In the genomic region with DNA sequence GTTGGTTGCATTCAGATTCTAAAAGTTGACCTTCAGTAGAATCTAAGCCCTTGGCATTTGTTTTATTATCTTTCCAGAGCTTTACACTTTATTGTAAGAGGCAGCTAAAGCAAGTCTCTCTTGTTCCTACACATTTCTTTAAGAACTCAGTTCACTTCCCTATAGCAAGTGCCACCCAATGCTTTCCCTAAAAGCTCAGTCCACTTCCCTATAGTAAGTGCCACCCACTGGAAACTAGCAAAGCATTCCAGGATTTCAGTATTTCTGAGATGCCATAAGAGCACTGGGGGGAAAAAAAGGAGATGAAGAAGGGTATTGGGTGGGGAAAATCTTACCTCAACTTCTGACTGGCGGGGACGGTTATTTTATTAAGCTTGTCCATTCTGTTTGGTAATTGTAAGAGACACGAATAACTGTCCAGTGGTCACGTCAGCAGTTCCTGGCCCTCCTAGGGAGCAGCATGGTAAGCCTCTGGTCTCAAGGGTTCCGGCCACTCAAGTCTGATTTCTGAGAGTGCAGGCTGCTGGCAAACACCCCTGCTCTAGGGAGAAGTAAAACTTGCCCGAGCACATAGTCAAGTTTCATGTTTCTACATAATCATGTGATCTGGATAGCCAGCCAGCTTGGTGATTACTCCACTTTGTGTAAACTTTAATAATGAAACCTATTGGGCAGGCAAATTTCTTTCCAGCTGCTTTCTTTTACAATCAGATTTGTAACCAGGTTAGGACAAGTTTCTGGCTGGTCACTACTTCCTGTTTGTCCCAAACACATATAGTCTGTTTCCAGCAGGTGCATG, we compare ENCODE assay signal across 9 cellular contexts. TPM values are rescaled to one million over a fixed set of nuclear protein-coding genes. Genes with fewer than 3 reads are reported as not detected.
DNase-seq lines count a peak whose midpoint lies in the region; ATAC-seq and TF ChIP-seq lines count a peak whose summit lies in the region.
"Had no signal": no experiment of that assay in that cellular context is flagged by ENCODE, and none has a peak within 500 bp of the region (broad histone marks: within the 10 kb centered on the region; RNA-seq: fewer than 3 reads in every experiment).

Gene BLNK (minus strand): TSS at position 553 of the 799 bp plus-strand sequence. CDS start 171 bp downstream, at position 382.

- no peaks in the 10 kb centered on the region for H3K27me3 ChIP-seq in DOHH2 (ENCODE audit: control insufficient read depth, low read length)
- no peaks in the 10 kb centered on the region for H3K27me3 ChIP-seq in colonic mucosa

- H3K27me3 Mint-ChIP-seq in nephron (ENCODE audit: low read depth), result no peaks in the 10 kb centered on the region
- H3K27me3 Mint-ChIP-seq in activated CD4-positive, alpha-beta memory T cell treated with anti-CD3 and anti-CD28 coated beads, Interleukin-2, amount 10 ng/mL, durations not matched to agents 7 days and 5 days, result peaks cover 24% of the 10 kb centered on the region
- H3K27me3 Mint-ChIP-seq in activated T-cell treated with anti-CD3 and anti-CD28 coated beads, Interleukin-2, amount 50 U/mL, for 24 hours, result peaks cover 14% of the 10 kb centered on the region

- intact Hi-C loops in colonic mucosa (cut with DNase I), result no loop called here

- H3K9me3 Mint-ChIP-seq in nephron, result no peaks in the 10 kb centered on the region
- H3K9me3 Mint-ChIP-seq in activated CD4-positive, alpha-beta memory T cell treated with anti-CD3 and anti-CD28 coated beads, Interleukin-2, amount 10 ng/mL, durations not matched to agents 7 days and 5 days, result no peaks in the 10 kb centered on the region
- H3K9me3 Mint-ChIP-seq in activated T-cell treated with anti-CD3 and anti-CD28 coated beads, Interleukin-2, amount 50 U/mL, for 24 hours, result no peaks in the 10 kb centered on the region

- H4K20me1 ChIP-seq in DOHH2 (ENCODE audit: control insufficient read depth, insufficient read depth, low read depth, low read length), result peaks cover 8% of the 10 kb centered on the region; the same call in 1 of the 2 replicates

- peak within 1 kb of the TSS; percentile 85 for H3K4me2 ChIP-seq in DOHH2 (ENCODE audit: low read length)

- H3K4me3 Mint-ChIP-seq in nephron, result peak within 1 kb of the TSS; percentile 81 to 85 (median 82)
- H3K4me3 Mint-ChIP-seq in activated CD4-positive, alpha-beta memory T cell treated with anti-CD3 and anti-CD28 coated beads, Interleukin-2, amount 10 ng/mL, durations not matched to agents 7 days and 5 days, result no peak within 1 kb of the TSS
- H3K4me3 Mint-ChIP-seq in activated T-cell treated with anti-CD3 and anti-CD28 coated beads, Interleukin-2, amount 50 U/mL, for 24 hours, result no peak within 1 kb of the TSS

- no peaks in the 10 kb centered on the region for H3K9me2 ChIP-seq in DOHH2 (replicated peaks; ENCODE audit: control insufficient read depth, low read length)

- H3K36me3 ChIP-seq in DOHH2 (ENCODE audit: control insufficient read depth, low read length) (peaks cover 70% of the 10 kb centered on the region), colonic mucosa (no peaks in the 10 kb centered on the region)

- DNase-seq in colonic mucosa, result peak; percentile 80
- DNase-seq in activated CD4-positive, alpha-beta memory T cell treated with anti-CD3 and anti-CD28 coated beads, Interleukin-2, amount 10 ng/mL, durations not matched to agents 7 days and 5 days, result no peak
- no peak for DNase-seq in activated CD4-positive, CD25-positive, alpha-beta regulatory T cell treated with anti-CD3 and anti-CD28 coated beads, Interleukin-2, amount 50 U/mL, for 72 hours
- DNase-seq in activated T-cell treated with anti-CD3 and anti-CD28 coated beads, Interleukin-2, amount 50 U/mL, for 24 hours, result no peak

- H3K4me3 ChIP-seq in DOHH2 (ENCODE audit: low read length) (peak within 1 kb of the TSS; percentile 82), colonic mucosa (peak within 1 kb of the TSS; percentile 12)

- no peak for TF ChIP-seq CTCF in DOHH2 (IDR thresholded peaks at IDR 0.05; ENCODE audit: low read depth, low read length, poor library complexity, severe bottlenecking)
- no peak for TF ChIP-seq CTCF in colonic mucosa (IDR thresholded peaks at IDR 0.05)
- TF ChIP-seq CTCF in nephron (IDR thresholded peaks at IDR 0.05; ENCODE audit: unreplicated experiment in 3 of 3), result no peak

- no peaks in the 10 kb centered on the region for H3K9me3 ChIP-seq in DOHH2 (ENCODE audit: control insufficient read depth, insufficient read depth, low read length)
- H3K9me3 ChIP-seq in colonic mucosa, result no peaks in the 10 kb centered on the region

- CTCF ChIA-PET in activated CD4-positive, alpha-beta memory T cell treated with anti-CD3 and anti-CD28 coated beads, Interleukin-2, amount 10 ng/mL, durations not matched to agents 7 days and 5 days (lab: Charles Lee), result interaction anchor here (0.9 kb wide), 1 partner anchor 42 kb away, joined by 4 read pairs; no protein-coding TSS in a partner anchor

- H3K4me1 ChIP-seq in DOHH2 (ENCODE audit: control insufficient read depth, low read length), result peaks cover 70% of the 10 kb centered on the region
- H3K4me1 ChIP-seq in colonic mucosa, result peaks cover 13% of the 10 kb centered on the region

- H3K36me3 Mint-ChIP-seq in nephron (ENCODE audit: low read depth), result no peaks in the 10 kb centered on the region
- H3K36me3 Mint-ChIP-seq in activated CD4-positive, alpha-beta memory T cell treated with anti-CD3 and anti-CD28 coated beads, Interleukin-2, amount 10 ng/mL, durations not matched to agents 7 days and 5 days (ENCODE audit: low read depth), result no peaks in the 10 kb centered on the region
- H3K36me3 Mint-ChIP-seq in activated T-cell treated with anti-CD3 and anti-CD28 coated beads, Interleukin-2, amount 50 U/mL, for 24 hours (ENCODE audit: low read depth), result no peaks in the 10 kb centered on the region

- H3K27ac Mint-ChIP-seq in nephron, result peak within 1 kb of the TSS; percentile 91 to 93 (median 91)
- H3K27ac Mint-ChIP-seq in activated CD4-positive, alpha-beta memory T cell treated with anti-CD3 and anti-CD28 coated beads, Interleukin-2, amount 10 ng/mL, durations not matched to agents 7 days and 5 days, result no peak within 1 kb of the TSS
- no peak within 1 kb of the TSS for H3K27ac Mint-ChIP-seq in activated T-cell treated with anti-CD3 and anti-CD28 coated beads, Interleukin-2, amount 50 U/mL, for 24 hours

- ATAC-seq in GM21367 (IDR thresholded peaks at IDR 0.05; ENCODE audit: unreplicated experiment) (peak; percentile 54), HG03565 (IDR thresholded peaks at IDR 0.05; ENCODE audit: unreplicated experiment) (peak; percentile 57)

- peaks cover 35% of the 10 kb centered on the region for H3F3A ChIP-seq in DOHH2 (ENCODE audit: control insufficient read depth, insufficient read depth)

- H3K4me1 Mint-ChIP-seq in nephron, result peaks cover 16% of the 10 kb centered on the region
- H3K4me1 Mint-ChIP-seq in activated CD4-positive, alpha-beta memory T cell treated with anti-CD3 and anti-CD28 coated beads, Interleukin-2, amount 10 ng/mL, durations not matched to agents 7 days and 5 days, result no peaks in the 10 kb centered on the region
- H3K4me1 Mint-ChIP-seq in activated T-cell treated with anti-CD3 and anti-CD28 coated beads, Interleukin-2, amount 50 U/mL, for 24 hours (ENCODE audit: low read depth), result peaks cover 4% of the 10 kb centered on the region

- H3K27ac ChIP-seq in DOHH2 (ENCODE audit: low read depth, low read length) (peak within 1 kb of the TSS; percentile 94), colonic mucosa (peak within 1 kb of the TSS; percentile 92)

- POLR2A ChIA-PET in activated CD4-positive, alpha-beta memory T cell treated with anti-CD3 and anti-CD28 coated beads, Interleukin-2, amount 10 ng/mL, durations not matched to agents 7 days and 5 days (lab: Charles Lee), result no interaction called here

- H3K79me2 ChIP-seq in DOHH2 (ENCODE audit: control insufficient read depth, low read length), result peaks cover 63% of the 10 kb centered on the region

- peak within 1 kb of the TSS; percentile 58 to 76 for H3K9ac ChIP-seq in colonic mucosa (ENCODE audit: low read depth in 2 of 2, low read length in 2 of 2)

RNA-seq across cellular contexts. Expression of gene BLNK, which starts in this region (rescaled TPM):
- 10 to 100 TPM; 13.5 to 24.0 TPM for total RNA-seq in colonic mucosa
- not detected for total RNA-seq in activated CD4-positive, alpha-beta memory T cell treated with anti-CD3 and anti-CD28 coated beads, Interleukin-2, amount 10 ng/mL, durations not matched to agents 7 days and 5 days
- total RNA-seq: glomerular endothelial cell had no signal

Comparison
In these comparisons a context has a peak if more than half of its experiments do, and no peak if none do; other contexts are left out.
1. RNA of gene BLNK (total RNA-seq): 13.5 to 24.0 TPM in colonic mucosa; not detected in activated CD4-positive, alpha-beta memory T cell treated with anti-CD3 and anti-CD28 coated beads, Interleukin-2, amount 10 ng/mL, durations not matched to agents 7 days and 5 days; every median in the first group is over 10 times any median in the second.
2. H3K27ac Mint-ChIP-seq: peak in nephron (3 of 3); none in activated CD4-positive, alpha-beta memory T cell treated with anti-CD3 and anti-CD28 coated beads, Interleukin-2, amount 10 ng/mL, durations not matched to agents 7 days and 5 days (single experiment) and activated T-cell treated with anti-CD3 and anti-CD28 coated beads, Interleukin-2, amount 50 U/mL, for 24 hours (single experiment).
3. H3K4me3 Mint-ChIP-seq: peak in nephron (3 of 3); none in activated CD4-positive, alpha-beta memory T cell treated with anti-CD3 and anti-CD28 coated beads, Interleukin-2, amount 10 ng/mL, durations not matched to agents 7 days and 5 days (single experiment) and activated T-cell treated with anti-CD3 and anti-CD28 coated beads, Interleukin-2, amount 50 U/mL, for 24 hours (single experiment).